Comparison of ENCODE assay signal across 26 cellular contexts in the genomic region with DNA sequence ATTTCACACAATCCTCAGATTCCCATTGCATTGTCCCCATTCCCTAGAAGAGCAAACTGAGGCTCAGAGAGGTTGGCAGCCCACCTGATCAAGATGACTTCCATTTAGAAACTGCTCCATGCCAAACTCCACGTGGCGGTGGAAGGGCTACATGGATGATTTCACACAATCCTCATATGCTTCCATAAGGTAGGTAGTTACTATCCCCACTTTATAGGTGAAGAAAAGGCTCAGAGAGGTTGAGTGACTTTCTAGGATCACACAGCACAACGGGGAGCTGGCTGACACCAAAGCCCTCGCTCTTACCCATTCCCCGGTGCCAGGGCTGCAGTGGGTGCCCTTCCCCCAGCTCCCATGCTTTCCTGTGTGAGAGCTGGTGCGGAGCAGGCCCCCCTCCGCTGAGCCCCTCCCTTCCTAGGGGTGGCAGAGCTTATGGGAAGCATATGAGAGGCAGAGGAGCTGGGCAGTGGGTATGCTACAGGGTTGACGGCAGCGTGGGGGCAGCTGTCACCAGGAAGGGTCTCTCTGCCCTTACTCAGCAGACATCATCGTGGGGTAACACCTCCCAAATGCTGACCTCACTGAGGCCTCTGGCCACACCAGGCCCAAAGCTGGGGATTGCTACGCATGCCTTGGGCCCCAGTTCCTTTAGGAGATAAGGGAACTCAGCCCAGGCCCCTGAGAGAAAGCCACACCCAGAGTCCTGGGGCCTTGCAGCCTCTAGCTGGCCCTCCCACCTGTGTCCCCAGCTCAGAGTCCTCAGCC. TPM values are rescaled to one million over a fixed set of nuclear protein-coding genes. Genes with fewer than 3 reads are reported as not detected.
"Had no signal": no experiment of that assay in that cellular context is flagged by ENCODE, and none has a peak within 500 bp of the region (broad histone marks: within the 10 kb centered on the region; RNA-seq: fewer than 3 reads in every experiment).

No MANE protein-coding gene starts in this region.

- H3K4me3 Mint-ChIP-seq: activated B cell treated with CpG ODN at 0.5 μM for 24 hours; activated CD4-positive, alpha-beta T cell treated with anti-CD3 and anti-CD28 coated beads, Interleukin-2, amount 10 ng/mL, durations not matched to agents 24 days and 14 days; activated CD8-positive, alpha-beta memory T cell treated with anti-CD3 and anti-CD28 coated beads, Interleukin-2, amount 10 ng/mL, durations not matched to agents 7 days and 5 days; activated naive CD8-positive, alpha-beta T cell treated with anti-CD3 and anti-CD28 coated beads, Interleukin-2, amount 50 U/mL, for 24 hours; activated T-cell treated with anti-CD3 and anti-CD28 coated beads, Interleukin-2, amount 50 U/mL, for 24 hours; central memory CD8-positive, alpha-beta T cell; T-helper 17 cell had no signal

- H3K4me2 ChIP-seq: PC-9 had no signal

- H3K36me3 ChIP-seq: ascending aorta had no signal

- H3K4me1 Mint-ChIP-seq: activated B cell treated with CpG ODN at 0.5 μM for 24 hours; activated CD4-positive, alpha-beta T cell treated with anti-CD3 and anti-CD28 coated beads, Interleukin-2, amount 10 ng/mL, durations not matched to agents 24 days and 14 days; activated CD8-positive, alpha-beta memory T cell treated with anti-CD3 and anti-CD28 coated beads, Interleukin-2, amount 10 ng/mL, durations not matched to agents 7 days and 5 days; activated naive CD8-positive, alpha-beta T cell treated with anti-CD3 and anti-CD28 coated beads, Interleukin-2, amount 50 U/mL, for 24 hours; central memory CD8-positive, alpha-beta T cell; T-helper 17 cell had no signal

- H2AFZ ChIP-seq: PC-9 had no signal

- DNase-seq: activated B cell treated with CpG ODN at 0.5 μM for 24 hours; activated CD4-positive, alpha-beta T cell treated with anti-CD3 and anti-CD28 coated beads for 1 hour; activated CD4-positive, alpha-beta T cell treated with anti-CD3 and anti-CD28 coated beads, Interleukin-2, amount 10 ng/mL, durations not matched to agents 24 days and 14 days; activated CD4-positive, alpha-beta T cell treated with anti-CD3 and anti-CD28 coated beads, Interleukin-2, amount 50 U/mL, for 48 hours; activated CD8-positive, alpha-beta memory T cell treated with anti-CD3 and anti-CD28 coated beads, Interleukin-2, amount 10 ng/mL, durations not matched to agents 7 days and 5 days; activated effector memory CD4-positive, alpha-beta T cell treated with anti-CD3 and anti-CD28 coated beads, Interleukin-2, amount 50 U/mL, for 16 hours; activated naive CD4-positive, alpha-beta T cell treated with Interleukin-2 at 50 U/mL for 16 hours; activated naive CD8-positive, alpha-beta T cell treated with anti-CD3 and anti-CD28 coated beads, Interleukin-2, amount 50 U/mL, for 24 hours; activated T-cell treated with anti-CD3 and anti-CD28 coated beads, Interleukin-2, amount 50 U/mL, for 24 hours; amniotic stem cell; KG1; NCI-H1048; NCI-H1417; NCI-H1930; NCI-H2107; NCI-H446; NCI-H524; PC-9; SHP77 treated with DMSO at 0.1 percent for 48 hours; T-helper 17 cell; T-helper 9 cell had no signal

- H3K4me1 ChIP-seq: ascending aorta, body of pancreas had no signal

- H3K36me3 Mint-ChIP-seq: activated CD8-positive, alpha-beta memory T cell treated with anti-CD3 and anti-CD28 coated beads, Interleukin-2, amount 10 ng/mL, durations not matched to agents 7 days and 5 days; activated naive CD4-positive, alpha-beta T cell treated with anti-CD3 and anti-CD28 coated beads, Interleukin-2, amount 50 U/mL, for 72 hours had no signal

- H3K9me3 Mint-ChIP-seq: activated B cell treated with CpG ODN at 0.5 μM for 24 hours; activated CD4-positive, alpha-beta T cell treated with anti-CD3 and anti-CD28 coated beads, Interleukin-2, amount 10 ng/mL, durations not matched to agents 24 days and 14 days; activated naive CD4-positive, alpha-beta T cell treated with anti-CD3 and anti-CD28 coated beads, Interleukin-2, amount 50 U/mL, for 72 hours; activated naive CD8-positive, alpha-beta T cell treated with anti-CD3 and anti-CD28 coated beads, Interleukin-2, amount 50 U/mL, for 24 hours; activated T-cell treated with anti-CD3 and anti-CD28 coated beads, Interleukin-2, amount 50 U/mL, for 24 hours; central memory CD8-positive, alpha-beta T cell had no signal

- H3K4me3 ChIP-seq: ascending aorta, body of pancreas, PC-9 had no signal

- H3K27ac ChIP-seq: ascending aorta, body of pancreas, PC-9 had no signal

- ATAC-seq: activated CD8-positive, alpha-beta memory T cell treated with anti-CD3 and anti-CD28 coated beads, Interleukin-2, amount 10 ng/mL, durations not matched to agents 7 days and 5 days; activated naive CD4-positive, alpha-beta T cell treated with anti-CD3 and anti-CD28 coated beads, Interleukin-2, amount 50 U/mL, for 72 hours; activated naive CD8-positive, alpha-beta T cell treated with anti-CD3 and anti-CD28 coated beads, Interleukin-2, amount 50 U/mL, for 24 hours; body of pancreas; T-helper 17 cell had no signal

- H3K27me3 ChIP-seq: body of pancreas had no signal

- H3K27me3 Mint-ChIP-seq: activated B cell treated with CpG ODN at 0.5 μM for 24 hours; activated CD4-positive, alpha-beta T cell treated with anti-CD3 and anti-CD28 coated beads, Interleukin-2, amount 10 ng/mL, durations not matched to agents 24 days and 14 days had no signal

- H3K27ac Mint-ChIP-seq: activated B cell treated with CpG ODN at 0.5 μM for 24 hours; activated CD4-positive, alpha-beta T cell treated with anti-CD3 and anti-CD28 coated beads, Interleukin-2, amount 10 ng/mL, durations not matched to agents 24 days and 14 days; activated CD8-positive, alpha-beta memory T cell treated with anti-CD3 and anti-CD28 coated beads, Interleukin-2, amount 10 ng/mL, durations not matched to agents 7 days and 5 days; activated naive CD4-positive, alpha-beta T cell treated with anti-CD3 and anti-CD28 coated beads, Interleukin-2, amount 50 U/mL, for 72 hours; activated naive CD8-positive, alpha-beta T cell treated with anti-CD3 and anti-CD28 coated beads, Interleukin-2, amount 50 U/mL, for 24 hours; activated T-cell treated with anti-CD3 and anti-CD28 coated beads, Interleukin-2, amount 50 U/mL, for 24 hours; T-helper 17 cell had no signal

- H3K9me3 ChIP-seq: body of pancreas had no signal

RNA-seq across cellular contexts. Expression of a gene that starts 9.9 kb away (rescaled TPM):
- total RNA-seq: ascending aorta had no signal

RNA-seq across cellular contexts. Expression of a gene that starts 52.3 kb away (rescaled TPM):
- total RNA-seq: ascending aorta, LHCN-M2 had no signal
